ENCODE assay signal across 22 cellular contexts in the genomic region with DNA sequence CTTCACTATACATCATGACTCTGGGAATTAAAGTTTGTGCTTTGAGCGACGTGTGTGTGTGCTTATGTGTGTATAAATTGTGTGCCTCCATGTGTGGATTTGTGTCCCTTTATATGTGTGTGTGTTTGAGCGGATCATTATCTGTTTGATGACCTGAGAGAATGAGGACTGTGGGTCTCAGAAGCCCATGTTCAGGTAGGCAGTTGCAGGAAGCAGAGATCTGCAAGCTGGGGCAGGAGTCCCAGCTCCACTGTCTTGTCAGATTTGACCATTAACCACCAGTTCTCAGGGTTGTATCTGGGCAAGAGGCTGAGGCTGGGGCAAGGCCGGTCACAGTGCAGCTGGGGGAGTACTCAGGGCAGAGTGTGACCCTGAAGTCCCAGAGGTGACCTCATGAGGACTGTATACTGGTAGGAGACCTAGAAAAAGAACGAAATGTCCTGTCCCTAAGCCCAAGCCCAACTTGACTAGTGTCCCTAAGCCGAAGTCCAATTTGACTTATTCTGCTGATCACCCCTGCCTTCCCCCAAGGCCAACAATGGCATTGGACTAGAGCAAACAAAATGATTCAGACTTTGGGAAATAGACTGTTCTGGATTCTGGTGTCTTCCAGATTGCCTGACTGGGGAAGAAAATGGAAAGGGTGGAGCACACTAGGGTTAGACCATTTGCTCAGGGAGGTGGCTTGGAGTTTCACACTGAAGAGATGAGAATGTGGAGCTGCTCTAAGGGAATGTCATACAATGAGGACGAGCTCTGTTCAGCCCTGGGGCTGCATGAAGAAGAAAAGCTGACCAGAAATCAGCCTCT. TPM values are rescaled to one million over a fixed set of nuclear protein-coding genes. Genes with fewer than 3 reads are reported as not detected.
A peak's percentile ranks its signal among the peaks of the same experiment; 100 is the strongest.
DNase-seq lines count a peak whose midpoint lies in the region; ATAC-seq and TF ChIP-seq lines count a peak whose summit lies in the region.
"Had no signal": no experiment of that assay in that cellular context is flagged by ENCODE, and none has a peak within 500 bp of the region (broad histone marks: within the 10 kb centered on the region; RNA-seq: fewer than 3 reads in every experiment).

No MANE protein-coding gene starts in this region.

- peaks cover 3% of the 10 kb centered on the region for H3K79me2 ChIP-seq in trophoblast cell (ENCODE audit: control insufficient read depth, insufficient read depth, low read length, poor library complexity)

- no peaks in the 10 kb centered on the region for H3K36me3 ChIP-seq in trophoblast cell (ENCODE audit: control insufficient read depth in 1 of 2, insufficient read depth in 2 of 2, low read length in 2 of 2)
- H3K36me3 ChIP-seq: vagina had no signal

- CTCF ChIA-PET in GM10248 (lab: Yijun Ruan, JAX) (interaction anchor here (1.0 to 1.5 kb wide), 4 partner anchors 9 to 168 kb away, joined by 3 read pairs; no protein-coding TSS in a partner anchor), Calu3 (lab: Charles Lee) (no interaction called here)

- H2BK12ac ChIP-seq in trophoblast cell (ENCODE audit: low read length), result peak overlapping the region; percentile 75

- H2AK5ac ChIP-seq in trophoblast cell (ENCODE audit: low read length), result peak overlapping the region; percentile 36

- H3K4ac ChIP-seq in trophoblast cell (ENCODE audit: low read depth, low read length), result no peak overlapping the region

- intact Hi-C loops in right cardiac atrium (cut with DNase I) (loop anchor here in 1 of 4 donors (10.0 kb wide), 1 partner anchor 50 kb away; no protein-coding TSS in a partner anchor), Calu3 (cut with micrococcal nuclease; ENCODE audit: unreplicated experiment) (no loop called here)

- H3K18ac ChIP-seq in trophoblast cell (ENCODE audit: low read length), result peak overlapping the region; percentile 34

- H3K27ac ChIP-seq in right cardiac atrium (ENCODE audit: low read length), result peak overlapping the region; percentile 68
- H3K27ac ChIP-seq in trophoblast cell (ENCODE audit: low read depth, low read length), result peak overlapping the region; percentile 44
- H3K27ac ChIP-seq: SK-N-MC, vagina had no signal

- POLR2A ChIA-PET in GM10248 (lab: Yijun Ruan, JAX), result interaction anchor here (0.9 to 3.0 kb wide), 2 partner anchors 28 kb away, joined by 4 to 16 read pairs; a partner anchor contains a TSS

- peak overlapping the region; percentile 20 for H4K8ac ChIP-seq in trophoblast cell (ENCODE audit: low read depth, low read length)

- H2AFZ ChIP-seq in trophoblast cell (ENCODE audit: insufficient read depth, low read length, poor library complexity), result no peak overlapping the region

- WGBS in right cardiac atrium, result 86% methylated on average over 7 of the region's 7 CpGs
- WGBS in trophoblast cell (ENCODE audit: extremely low coverage, insufficient coverage, insufficient read length), result no CpG with 5 or more reads among the region's 7 CpGs

- H3K9me3 Mint-ChIP-seq in brain, result peaks cover 0 to 19% (median 0%) of the 10 kb centered on the region in 5 experiments
- H3K9me3 Mint-ChIP-seq in Calu3 (ENCODE audit: low read depth, unreplicated experiment), result peaks cover 6% of the 10 kb centered on the region
- H3K9me3 Mint-ChIP-seq: activated naive CD8-positive, alpha-beta T cell treated with anti-CD3 and anti-CD28 coated beads, Interleukin-2, amount 10 ng/mL, durations not matched to agents 7 days and 5 days; activated T-helper 1 cell treated with anti-CD3 and anti-CD28 coated beads, Interleukin-12 subunit alpha, Interleukin-12 subunit beta, Interleukin-2, Interleukin-4 antibody, amounts not matched to agents 30 ng/mL and 10 ng/mL and 1 ng/mL, durations not matched to agents 14 hours and 24 hours and 36 hours; HFFc6; naive thymus-derived CD4-positive, alpha-beta T cell; stimulated activated naive CD8-positive, alpha-beta T cell treated with anti-CD3 and anti-CD28 coated beads, Interleukin-15, Interleukin-2, amounts not matched to agents 100 ng/mL and 50 ng/mL, for 24 hours; T-helper 2 cell treated with Interferon-gamma antibody and Interleukin-4, amounts not matched to agents 5 μg/mL and 100 μg/mL, for 36 hours had no signal

- no peak for DNase-seq in right cardiac atrium
- no peak for DNase-seq in trophoblast cell
- no peak for DNase-seq in HuH-7.5 (ENCODE audit: low spot score)
- DNase-seq in GM10248 (ENCODE audit: extremely low spot score), result no peak
- DNase-seq in Calu3, result no peak
- DNase-seq: activated CD4-positive, CD25-positive, alpha-beta regulatory T cell; activated naive CD8-positive, alpha-beta T cell treated with anti-CD3 and anti-CD28 coated beads, Interleukin-2, amount 10 ng/mL, durations not matched to agents 7 days and 5 days; AML-193; glutamatergic neuron; HFFc6; Kasumi-1; naive thymus-derived CD4-positive, alpha-beta T cell; NCI-H748 treated with DMSO at 0.1 percent for 48 hours; PC-3 had no signal

- no peak overlapping the region for H3K4me2 ChIP-seq in trophoblast cell (ENCODE audit: low read length)

- H2BK5ac ChIP-seq in trophoblast cell (ENCODE audit: low read depth, low read length, poor library complexity), result peak overlapping the region; percentile 24

- H3K9me3 ChIP-seq in right cardiac atrium (ENCODE audit: control insufficient read depth, low read length) (no peaks in the 10 kb centered on the region), trophoblast cell (ENCODE audit: insufficient read depth, low read depth, low read length) (peaks cover 2% of the 10 kb centered on the region)
- H3K9me3 ChIP-seq: vagina had no signal

- TF ChIP-seq CTCF in brain (conservative IDR thresholded peaks at IDR 0.05) (no peak), GM10248 (IDR thresholded peaks at IDR 0.05; ENCODE audit: control extremely low read depth, extremely low read depth, low read depth, missing control alignments) (no peak), Calu3 (IDR thresholded peaks at IDR 0.05; ENCODE audit: unreplicated experiment) (no peak)

- no peak overlapping the region for H3K9ac ChIP-seq in trophoblast cell (ENCODE audit: low read length)

- H3K4me3 ChIP-seq in right cardiac atrium (ENCODE audit: low read length) (no peak overlapping the region), trophoblast cell (ENCODE audit: low read depth, low read length) (no peak overlapping the region)
- H3K4me3 ChIP-seq: lung, SK-N-MC, vagina had no signal

- ATAC-seq in right cardiac atrium (peak; percentile 39 to 54), GM18858 (IDR thresholded peaks at IDR 0.05; ENCODE audit: unreplicated experiment) (no peak)
- ATAC-seq: naive thymus-derived CD4-positive, alpha-beta T cell; PC-3 had no signal

- H3K79me1 ChIP-seq in trophoblast cell (ENCODE audit: low read length), result peaks cover 21% of the 10 kb centered on the region

- H3K27ac Mint-ChIP-seq in brain (peak overlapping the region in 4 of 5 experiments; percentile 18 to 73 (median 52)), Calu3 (ENCODE audit: unreplicated experiment) (no peak overlapping the region)
- H3K27ac Mint-ChIP-seq: activated naive CD8-positive, alpha-beta T cell treated with anti-CD3 and anti-CD28 coated beads, Interleukin-2, amount 10 ng/mL, durations not matched to agents 7 days and 5 days; activated T-helper 1 cell treated with anti-CD3 and anti-CD28 coated beads, Interleukin-12 subunit alpha, Interleukin-12 subunit beta, Interleukin-2, Interleukin-4 antibody, amounts not matched to agents 30 ng/mL and 10 ng/mL and 1 ng/mL, durations not matched to agents 14 hours and 24 hours and 36 hours; HFFc6; naive thymus-derived CD4-positive, alpha-beta T cell; stimulated activated naive CD8-positive, alpha-beta T cell treated with anti-CD3 and anti-CD28 coated beads, Interleukin-15, Interleukin-2, amounts not matched to agents 100 ng/mL and 50 ng/mL, for 24 hours; T-helper 2 cell treated with Interferon-gamma antibody and Interleukin-4, amounts not matched to agents 5 μg/mL and 100 μg/mL, for 36 hours had no signal

- peaks cover 21% of the 10 kb centered on the region for H3K4me1 Mint-ChIP-seq in brain
- H3K4me1 Mint-ChIP-seq in Calu3 (ENCODE audit: low read depth, unreplicated experiment), result no peaks in the 10 kb centered on the region
- H3K4me1 Mint-ChIP-seq: activated naive CD8-positive, alpha-beta T cell treated with anti-CD3 and anti-CD28 coated beads, Interleukin-2, amount 10 ng/mL, durations not matched to agents 7 days and 5 days; naive thymus-derived CD4-positive, alpha-beta T cell had no signal

- peak overlapping the region; percentile 78 for H4K91ac ChIP-seq in trophoblast cell (ENCODE audit: low read depth, low read length)

- H3K27me3 ChIP-seq in right cardiac atrium (ENCODE audit: control insufficient read depth, insufficient read depth), result no peaks in the 10 kb centered on the region
- H3K27me3 ChIP-seq in trophoblast cell (ENCODE audit: insufficient read depth, low read length), result no peaks in the 10 kb centered on the region
- H3K27me3 ChIP-seq: vagina had no signal

- H3K23ac ChIP-seq in trophoblast cell (ENCODE audit: low read length), result no peak overlapping the region

- H3K27me3 Mint-ChIP-seq in brain, result peaks cover 10% of the 10 kb centered on the region
- no peaks in the 10 kb centered on the region for H3K27me3 Mint-ChIP-seq in Calu3 (ENCODE audit: unreplicated experiment)
- H3K27me3 Mint-ChIP-seq: stimulated activated naive CD8-positive, alpha-beta T cell treated with anti-CD3 and anti-CD28 coated beads, Interleukin-15, Interleukin-2, amounts not matched to agents 100 ng/mL and 50 ng/mL, for 24 hours had no signal

- no peak overlapping the region for H3K4me3 Mint-ChIP-seq in brain
- no peak overlapping the region for H3K4me3 Mint-ChIP-seq in Calu3 (ENCODE audit: low read depth, unreplicated experiment)
- H3K4me3 Mint-ChIP-seq: activated naive CD8-positive, alpha-beta T cell treated with anti-CD3 and anti-CD28 coated beads, Interleukin-2, amount 10 ng/mL, durations not matched to agents 7 days and 5 days; activated T-helper 1 cell treated with anti-CD3 and anti-CD28 coated beads, Interleukin-12 subunit alpha, Interleukin-12 subunit beta, Interleukin-2, Interleukin-4 antibody, amounts not matched to agents 30 ng/mL and 10 ng/mL and 1 ng/mL, durations not matched to agents 14 hours and 24 hours and 36 hours; HFFc6; naive thymus-derived CD4-positive, alpha-beta T cell; stimulated activated naive CD8-positive, alpha-beta T cell treated with anti-CD3 and anti-CD28 coated beads, Interleukin-15, Interleukin-2, amounts not matched to agents 100 ng/mL and 50 ng/mL, for 24 hours; T-helper 2 cell treated with Interferon-gamma antibody and Interleukin-4, amounts not matched to agents 5 μg/mL and 100 μg/mL, for 36 hours had no signal

- peaks cover 8% of the 10 kb centered on the region for H3K4me1 ChIP-seq in right cardiac atrium (ENCODE audit: control insufficient read depth, insufficient read depth, low read length)
- peaks cover 23 to 25% of the 10 kb centered on the region in 2 experiments for H3K4me1 ChIP-seq in trophoblast cell (ENCODE audit: control insufficient read depth in 1 of 2, insufficient read depth in 2 of 2, low read length in 2 of 2)

- H2BK120ac ChIP-seq in trophoblast cell (ENCODE audit: insufficient read depth, low read length, poor library complexity), result peak overlapping the region; percentile 88

- H3K36me3 Mint-ChIP-seq in brain (no peaks in the 10 kb centered on the region), Calu3 (ENCODE audit: insufficient read depth, unreplicated experiment) (peaks cover 10% of the 10 kb centered on the region)
- H3K36me3 Mint-ChIP-seq: activated naive CD8-positive, alpha-beta T cell treated with anti-CD3 and anti-CD28 coated beads, Interleukin-2, amount 10 ng/mL, durations not matched to agents 7 days and 5 days; naive thymus-derived CD4-positive, alpha-beta T cell had no signal

- H3K14ac ChIP-seq in trophoblast cell (ENCODE audit: low read length), result peak overlapping the region; percentile 81

- H4K12ac ChIP-seq in trophoblast cell (ENCODE audit: low read depth, low read length), result peak overlapping the region; percentile 10

- no TSS peak for BruUV-seq in Calu3 (replicated peaks; lab: Mats Ljungman, UMichigan)

RNA-seq across cellular contexts. Expression of a gene that starts 28.1 kb away (rescaled TPM):
- polyA plus RNA-seq in brain (ENCODE audit: insufficient read depth, low read depth, low replicate concordance) (173 TPM), right cardiac atrium (315 TPM)
- total RNA-seq in right cardiac atrium (100 to 1,000 TPM; 141 to 365 (median 217) TPM), Calu3 (2022) (143 and 147 TPM in 2 replicates)
- 220 and 222 TPM in 2 replicates for polyA plus RNA-seq in trophoblast cell (2013)
